9 cellular contexts compared by ENCODE assay signal in genomic region chr16:56866955-56867830, GRCh38. TPM values are rescaled to one million over a fixed set of nuclear protein-coding genes. Genes with fewer than 3 reads are reported as not detected.
DNase-seq lines count a peak whose midpoint lies in the region; ATAC-seq and TF ChIP-seq lines count a peak whose summit lies in the region.
"Had no signal": no experiment of that assay in that cellular context is flagged by ENCODE, and none has a peak within 500 bp of the region (broad histone marks: within the 10 kb centered on the region; RNA-seq: fewer than 3 reads in every experiment).

No MANE protein-coding gene starts in this region.

- H3K4me3 ChIP-seq in CD8-positive, alpha-beta T cell (ENCODE audit: low read depth, low read length) = no peak overlapping the region
- H3K4me3 ChIP-seq in H7 (ENCODE audit: insufficient read depth, low read depth, low read length) (no peak overlapping the region), adipocyte (ENCODE audit: low read length) (no peak overlapping the region), sigmoid colon (no peak overlapping the region)

- no peaks in the 10 kb centered on the region for H3K9me3 Mint-ChIP-seq in CD8-positive, alpha-beta T cell

- peaks cover 21% of the 10 kb centered on the region for H3K4me1 Mint-ChIP-seq in CD8-positive, alpha-beta T cell (ENCODE audit: low read depth)

- intact Hi-C loops in CD8-positive, alpha-beta T cell (cut with DNase I, micrococcal nuclease) = loop anchor here (1.0 to 10.0 kb wide), 7 partner anchors 64 to 301 kb away; partner anchors contain the start of gene HERPUD1 (in 1 of the 2)
- intact Hi-C loops in left ventricle myocardium superior (cut with micrococcal nuclease) = loop anchor here (10.0 kb wide), 2 partner anchors 68 to 178 kb away; partner anchors contain the start of gene HERPUD1
- intact Hi-C loops in sigmoid colon (cut with DNase I) = loop anchor here (1.0 kb wide), 2 partner anchors 66 to 178 kb away; no protein-coding TSS in a partner anchor

- TF ChIP-seq EP300 in sigmoid colon (IDR thresholded peaks at IDR 0.05) = no peak

- TF ChIP-seq POLR2A in sigmoid colon (IDR thresholded peaks at IDR 0.05) = no peak

- no peaks in the 10 kb centered on the region for H3K27me3 ChIP-seq in CD8-positive, alpha-beta T cell (ENCODE audit: insufficient read depth, low read length)
- H3K27me3 ChIP-seq in H7 (ENCODE audit: control insufficient read depth, insufficient read depth, low read length) (no peaks in the 10 kb centered on the region), adipocyte (replicated peaks; ENCODE audit: control insufficient read depth, insufficient read depth, low read length) (peaks cover 6% of the 10 kb centered on the region), sigmoid colon (no peaks in the 10 kb centered on the region)

- CTCF ChIA-PET in CD8-positive, alpha-beta T cell (lab: Charles Lee) = interaction anchor here (0.5 to 6.4 kb wide), 38 partner anchors 9 to 436 kb away, joined by 3 to 72 read pairs (median 3); partner anchors contain the start of gene MT4

- H3K27ac ChIP-seq in CD8-positive, alpha-beta T cell (ENCODE audit: low read depth, low read length) = no peak overlapping the region
- H3K27ac ChIP-seq in sigmoid colon = no peak overlapping the region

- no peak overlapping the region for H3K27ac Mint-ChIP-seq in CD8-positive, alpha-beta T cell

- peak in 4 of 7 experiments; percentile 11 to 51 (median 36) for DNase-seq in CD8-positive, alpha-beta T cell
- peak; percentile 85 for DNase-seq in H7
- peak; percentile 50 for DNase-seq in NOMO-1 treated with DMSO at 0.1 percent for 48 hours (lab: John Stamatoyannopoulos, UW; ENCODE audit: unreplicated experiment)
- DNase-seq in adipocyte (ENCODE audit: low read depth) = peak; percentile 87
- no peak for DNase-seq in left ventricle myocardium superior
- no peak for DNase-seq in sigmoid colon
- no peak for DNase-seq in NK-92 (lab: John Stamatoyannopoulos, UW; ENCODE audit: unreplicated experiment)

- no peaks in the 10 kb centered on the region for H3K36me3 ChIP-seq in CD8-positive, alpha-beta T cell (ENCODE audit: insufficient read depth, low read length)
- H3K36me3 ChIP-seq in H7 (replicated peaks; ENCODE audit: control insufficient read depth, insufficient read depth, low read length) (no peaks in the 10 kb centered on the region), adipocyte (ENCODE audit: control insufficient read depth, insufficient read depth, low read length, severe bottlenecking) (no peaks in the 10 kb centered on the region), sigmoid colon (no peaks in the 10 kb centered on the region)

- no peaks in the 10 kb centered on the region for H3K36me3 Mint-ChIP-seq in CD8-positive, alpha-beta T cell

- no peaks in the 10 kb centered on the region for H3K27me3 Mint-ChIP-seq in CD8-positive, alpha-beta T cell (ENCODE audit: low read depth)

- peaks cover 13% of the 10 kb centered on the region for H3K4me1 ChIP-seq in CD8-positive, alpha-beta T cell (ENCODE audit: insufficient read depth, low read length)
- H3K4me1 ChIP-seq in adipocyte (ENCODE audit: control insufficient read depth, insufficient read depth, low read length) (no peaks in the 10 kb centered on the region), sigmoid colon (peaks cover 0 to 9% (median 4%) of the 10 kb centered on the region in 4 donors)

- WGBS in sigmoid colon, 2 donors = 51 to 62% methylated on average over 23 of the region's 23 CpGs

- no peak overlapping the region for H3K9ac ChIP-seq in adipocyte (ENCODE audit: low read length)

- H3K4me3 Mint-ChIP-seq in CD8-positive, alpha-beta T cell = no peak overlapping the region

- H3K9me3 ChIP-seq in CD8-positive, alpha-beta T cell (ENCODE audit: low read length) = no peaks in the 10 kb centered on the region
- no peaks in the 10 kb centered on the region for H3K9me3 ChIP-seq in adipocyte (ENCODE audit: control insufficient read depth, low read length)
- no peaks in the 10 kb centered on the region for H3K9me3 ChIP-seq in sigmoid colon

- peak; percentile 58 for ATAC-seq in CD8-positive, alpha-beta T cell
- ATAC-seq in left ventricle myocardium superior (peak; percentile 36), HG02885 (IDR thresholded peaks at IDR 0.05; ENCODE audit: poor library complexity, unreplicated experiment) (no peak)

- POLR2A ChIA-PET in CD8-positive, alpha-beta T cell (lab: Charles Lee) = interaction anchor here (0.9 to 1.5 kb wide), 3 partner anchors 8 to 14 kb away, joined by 3 to 4 read pairs (median 3); no protein-coding TSS in a partner anchor

- peak; percentile 82 for TF ChIP-seq CTCF in CD8-positive, alpha-beta T cell (IDR thresholded peaks at IDR 0.05)
- peak; percentile 42 to 74 (median 66) for TF ChIP-seq CTCF in sigmoid colon (IDR thresholded peaks at IDR 0.05)

RNA-seq across cellular contexts. Expression of gene SLC12A3, which starts 2.2 kb away (rescaled TPM):
- total RNA-seq in CD8-positive, alpha-beta T cell = not detected
- total RNA-seq in H7 (2014; rRNA removed; shearing (Covaris generic)) = not detected in 2 replicates
- total RNA-seq in left ventricle myocardium superior (not detected), sigmoid colon (not detected)
- polyA plus RNA-seq in sigmoid colon = under 1 TPM in 1 of 3 donors, not detected in 2; 0.16 TPM
- total RNA-seq: T-helper 2 cell treated with Interferon-gamma antibody and Interleukin-4, amounts not matched to agents 100 ng/mL and 5 ng/mL, for 36 hours had no signal

Comparison
In these comparisons a context has a peak if more than half of its experiments do, and no peak if none do; other contexts are left out.
1. DNase-seq: peak in CD8-positive, alpha-beta T cell (4 of 7), H7 (single experiment), NOMO-1 treated with DMSO at 0.1 percent for 48 hours (single experiment) and adipocyte (single experiment); none in left ventricle myocardium superior (single experiment), sigmoid colon (single experiment) and NK-92 (single experiment).